ENCODE assay signal across 1 cellular context in the genomic region with DNA sequence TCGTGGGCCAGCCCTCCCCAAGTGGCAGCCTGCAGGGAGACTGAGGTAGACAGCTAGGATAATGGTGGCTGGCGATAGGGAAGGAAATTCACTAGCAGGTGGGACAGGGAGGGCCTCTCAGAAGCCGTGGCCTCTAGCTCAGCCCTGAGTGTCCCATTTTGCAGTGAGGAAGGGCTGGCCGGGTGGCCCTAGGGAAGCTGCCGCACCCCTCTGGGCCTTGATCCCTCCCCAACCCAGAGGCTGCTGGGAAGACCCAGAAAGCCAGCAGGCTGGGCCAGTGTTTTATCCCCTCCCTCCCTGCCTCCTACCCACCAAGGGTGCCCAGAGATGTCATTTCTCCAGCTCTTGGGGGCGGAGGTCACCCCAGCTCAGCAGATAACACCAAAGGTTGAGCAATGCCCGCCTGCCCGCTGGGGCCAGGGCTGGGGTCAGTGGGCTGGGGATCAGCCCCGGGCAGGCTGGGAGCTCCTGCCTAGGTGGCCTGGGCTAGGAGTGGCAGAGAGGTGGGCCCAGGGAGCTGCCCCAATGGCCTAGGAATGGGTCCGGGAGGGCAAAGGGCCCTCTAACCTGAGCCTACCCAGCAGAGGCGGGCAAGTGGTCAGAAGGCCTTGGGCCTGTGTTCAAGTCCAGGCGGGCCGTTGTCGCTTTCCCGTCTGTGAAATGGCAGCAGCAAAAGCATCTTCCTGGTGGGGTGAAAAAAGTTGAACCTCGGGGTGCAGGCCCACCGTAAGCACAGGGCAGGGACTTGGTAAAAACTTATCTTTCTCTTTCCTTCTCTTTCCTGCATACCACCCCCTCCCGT.
TF ChIP-seq lines count a peak whose summit lies in the region.

No MANE protein-coding gene starts in this region.

TF ChIP-seq in HCT116, 20 proteins besides CTCF, POLR2A, EP300 and RAD21:
- TF ChIP-seq, protein P1, sequence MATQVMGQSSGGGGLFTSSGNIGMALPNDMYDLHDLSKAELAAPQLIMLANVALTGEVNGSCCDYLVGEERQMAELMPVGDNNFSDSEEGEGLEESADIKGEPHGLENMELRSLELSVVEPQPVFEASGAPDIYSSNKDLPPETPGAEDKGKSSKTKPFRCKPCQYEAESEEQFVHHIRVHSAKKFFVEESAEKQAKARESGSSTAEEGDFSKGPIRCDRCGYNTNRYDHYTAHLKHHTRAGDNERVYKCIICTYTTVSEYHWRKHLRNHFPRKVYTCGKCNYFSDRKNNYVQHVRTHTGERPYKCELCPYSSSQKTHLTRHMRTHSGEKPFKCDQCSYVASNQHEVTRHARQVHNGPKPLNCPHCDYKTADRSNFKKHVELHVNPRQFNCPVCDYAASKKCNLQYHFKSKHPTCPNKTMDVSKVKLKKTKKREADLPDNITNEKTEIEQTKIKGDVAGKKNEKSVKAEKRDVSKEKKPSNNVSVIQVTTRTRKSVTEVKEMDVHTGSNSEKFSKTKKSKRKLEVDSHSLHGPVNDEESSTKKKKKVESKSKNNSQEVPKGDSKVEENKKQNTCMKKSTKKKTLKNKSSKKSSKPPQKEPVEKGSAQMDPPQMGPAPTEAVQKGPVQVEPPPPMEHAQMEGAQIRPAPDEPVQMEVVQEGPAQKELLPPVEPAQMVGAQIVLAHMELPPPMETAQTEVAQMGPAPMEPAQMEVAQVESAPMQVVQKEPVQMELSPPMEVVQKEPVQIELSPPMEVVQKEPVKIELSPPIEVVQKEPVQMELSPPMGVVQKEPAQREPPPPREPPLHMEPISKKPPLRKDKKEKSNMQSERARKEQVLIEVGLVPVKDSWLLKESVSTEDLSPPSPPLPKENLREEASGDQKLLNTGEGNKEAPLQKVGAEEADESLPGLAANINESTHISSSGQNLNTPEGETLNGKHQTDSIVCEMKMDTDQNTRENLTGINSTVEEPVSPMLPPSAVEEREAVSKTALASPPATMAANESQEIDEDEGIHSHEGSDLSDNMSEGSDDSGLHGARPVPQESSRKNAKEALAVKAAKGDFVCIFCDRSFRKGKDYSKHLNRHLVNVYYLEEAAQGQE (IDR thresholded peaks at IDR 0.05; ENCODE audit: low read depth), result no peak
- no peak for TF ChIP-seq ZNF274 (IDR thresholded peaks at IDR 0.05; ENCODE audit: low read depth, low read length)
- no peak for TF ChIP-seq SIN3A (IDR thresholded peaks at IDR 0.05; ENCODE audit: low read depth)
- TF ChIP-seq EGR1 (IDR thresholded peaks at IDR 0.05; ENCODE audit: low read depth), result no peak
- no peak for TF ChIP-seq SRF (IDR thresholded peaks at IDR 0.05; ENCODE audit: low read depth)
